In genomic region chr3:136862611-136862951, GRCh38 we compare ENCODE assay signal across 8 cellular contexts. TPM values are rescaled to one million over a fixed set of nuclear protein-coding genes. Genes with fewer than 3 reads are reported as not detected.
DNase-seq lines count a peak whose midpoint lies in the region; ATAC-seq and TF ChIP-seq lines count a peak whose summit lies in the region.

No MANE protein-coding gene starts in this region.

- H3K36me3 Mint-ChIP-seq in Calu3 (ENCODE audit: insufficient read depth, unreplicated experiment) = peaks cover 62% of the 10 kb centered on the region

- peaks cover 19% of the 10 kb centered on the region for H3K4me1 ChIP-seq in HUES48 (ENCODE audit: control insufficient read depth, insufficient read depth, low read length)

- H3K27ac ChIP-seq in HUES48 (ENCODE audit: low read depth, low read length) (peak overlapping the region; percentile 92), angular gyrus (ENCODE audit: low read depth, low read length) (peak overlapping the region; percentile 84)

- ATAC-seq in GM21390 (IDR thresholded peaks at IDR 0.05; ENCODE audit: unreplicated experiment) (peak; percentile 13), sciatic nerve (peak; percentile 58), GM18873 (IDR thresholded peaks at IDR 0.05; ENCODE audit: low FRiP score, unreplicated experiment) (no peak)

- no TSS peak for BruUV-seq in Calu3 (replicated peaks; lab: Mats Ljungman, UMichigan)

- peak overlapping the region; percentile 72 for H3K4me3 ChIP-seq in HUES48 (ENCODE audit: low read depth, low read length)

- intact Hi-C loops in Calu3 (cut with micrococcal nuclease; ENCODE audit: unreplicated experiment) = loop anchor here (1.0 to 5.0 kb wide), 7 partner anchors 44 to 315 kb away; partner anchors contain the start of genes IL20RB and SLC35G2
- intact Hi-C loops in sciatic nerve (cut with DNase I) = no loop called here

- no peaks in the 10 kb centered on the region for H3K27me3 ChIP-seq in HUES48 (ENCODE audit: control insufficient read depth, insufficient read depth, low read length)

- no peaks in the 10 kb centered on the region for H3K9me3 Mint-ChIP-seq in Calu3 (ENCODE audit: low read depth, unreplicated experiment)

- H3K4me1 Mint-ChIP-seq in Calu3 (ENCODE audit: low read depth, unreplicated experiment) = peaks cover 47% of the 10 kb centered on the region

- no peaks in the 10 kb centered on the region for H3K9me3 ChIP-seq in HUES48 (ENCODE audit: control insufficient read depth, insufficient read depth, low read length)

- no peaks in the 10 kb centered on the region for H3K27me3 Mint-ChIP-seq in Calu3 (ENCODE audit: unreplicated experiment)

- no peaks in the 10 kb centered on the region for H3K36me3 ChIP-seq in HUES48 (ENCODE audit: control insufficient read depth, insufficient read depth, low read length)

- H3K9ac ChIP-seq in HUES48 (ENCODE audit: low read depth, low read length) = peak overlapping the region; percentile 53

- H3K4me3 Mint-ChIP-seq in Calu3 (ENCODE audit: low read depth, unreplicated experiment) = peak overlapping the region; percentile 99

- peak overlapping the region; percentile 89 for H3K27ac Mint-ChIP-seq in Calu3 (ENCODE audit: unreplicated experiment)

- no peak for TF ChIP-seq CTCF in Calu3 (IDR thresholded peaks at IDR 0.05; ENCODE audit: unreplicated experiment)

- CTCF ChIA-PET in Calu3 (lab: Charles Lee) = interaction anchor here (0.6 to 3.5 kb wide), 16 partner anchors 10 to 556 kb away, joined by 3 to 54 read pairs (median 4); partner anchors contain the start of gene STAG1

- peak; percentile 73 for DNase-seq in Calu3
- peak; percentile 60 for DNase-seq in RPMI7951 (ENCODE audit: low read depth)
- DNase-seq in hepatic stellate cell (ENCODE audit: low spot score) = peak; percentile 48
- DNase-seq in sciatic nerve (ENCODE audit: low spot score) = peak; percentile 76

RNA-seq across cellular contexts. Expression of gene NCK1, which starts 0.6 kb away (rescaled TPM):
- total RNA-seq in Calu3 (2022) (108 and 127 TPM in 2 replicates), sciatic nerve (54.3 TPM)
- total RNA-seq in RPMI7951 (2014; rRNA removed; shearing (Covaris generic)) = 35.8 and 37.0 TPM in 2 replicates

RNA-seq across cellular contexts. Expression of gene SLC35G2, which starts 43.7 kb away (rescaled TPM):
- total RNA-seq in Calu3 (2022) (31.0 and 31.4 TPM in 2 replicates), sciatic nerve (8.0 TPM)
- 19.4 and 21.7 TPM in 2 replicates for total RNA-seq in RPMI7951 (2014; rRNA removed; shearing (Covaris generic))
